17 cellular contexts compared by ENCODE assay signal in the genomic region with DNA sequence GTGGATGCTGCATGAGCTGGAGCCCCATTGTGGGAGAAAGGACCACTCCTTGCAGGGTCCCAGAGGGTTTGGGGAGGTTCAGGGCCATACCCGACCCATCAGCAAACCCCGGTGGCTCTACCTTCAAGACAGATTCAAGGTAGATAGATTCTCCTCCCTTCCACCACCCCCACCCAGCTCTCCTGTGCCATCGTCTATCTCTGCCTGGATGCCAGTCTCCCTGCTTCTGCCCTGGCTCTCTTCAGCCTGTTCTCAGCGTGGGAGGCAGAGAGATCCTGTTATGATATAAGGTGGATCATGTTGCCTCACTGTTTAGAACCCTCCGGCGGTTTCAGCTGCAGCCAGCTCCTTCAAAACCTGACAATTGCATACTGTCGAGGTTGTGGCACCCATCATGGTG. TPM values are rescaled to one million over a fixed set of nuclear protein-coding genes. Genes with fewer than 3 reads are reported as not detected.
DNase-seq lines count a peak whose midpoint lies in the region; ATAC-seq and TF ChIP-seq lines count a peak whose summit lies in the region.
"Had no signal": no experiment of that assay in that cellular context is flagged by ENCODE, and none has a peak within 500 bp of the region (broad histone marks: within the 10 kb centered on the region; RNA-seq: fewer than 3 reads in every experiment).

No MANE protein-coding gene starts in this region.

- no peak for TF ChIP-seq EP300 in stomach (IDR thresholded peaks at IDR 0.05)

- no peaks in the 10 kb centered on the region for H3K27me3 Mint-ChIP-seq in activated CD8-positive, alpha-beta T cell treated with anti-CD3 and anti-CD28 coated beads, Interleukin-2, amount 10 ng/mL, durations not matched to agents 7 days and 5 days (ENCODE audit: low read depth)
- no peaks in the 10 kb centered on the region for H3K27me3 Mint-ChIP-seq in activated CD8-positive, alpha-beta T cell treated with anti-CD3 and anti-CD28 coated beads for 36 hours
- no peaks in the 10 kb centered on the region for H3K27me3 Mint-ChIP-seq in CD8-positive, alpha-beta T cell (ENCODE audit: low read depth)
- no peaks in the 10 kb centered on the region for H3K27me3 Mint-ChIP-seq in activated CD4-positive, alpha-beta memory T cell treated with anti-CD3 and anti-CD28 coated beads for 36 hours
- no peaks in the 10 kb centered on the region for H3K27me3 Mint-ChIP-seq in stimulated activated naive B cell treated with anti-CD40 and anti-IgM and Interleukin-4, amounts not matched to agents 10 μg/mL and 1 μg/mL and 100 μg/mL, for 72 hours
- H3K27me3 Mint-ChIP-seq: CD4-positive, CD25-positive, alpha-beta regulatory T cell had no signal

- CTCF ChIA-PET in activated CD8-positive, alpha-beta T cell treated with anti-CD3 and anti-CD28 coated beads, Interleukin-2, amount 10 ng/mL, durations not matched to agents 7 days and 5 days (lab: Charles Lee): no interaction called here
- CTCF ChIA-PET in activated CD8-positive, alpha-beta T cell treated with anti-CD3 and anti-CD28 coated beads for 36 hours (lab: Charles Lee): no interaction called here
- CTCF ChIA-PET in CD8-positive, alpha-beta T cell (lab: Charles Lee): interaction anchor here (0.6 kb wide), 1 partner anchor 484 kb away, joined by 3 read pairs; no protein-coding TSS in a partner anchor
- CTCF ChIA-PET in activated CD4-positive, alpha-beta memory T cell treated with anti-CD3 and anti-CD28 coated beads for 36 hours (lab: Charles Lee): no interaction called here

- no peak overlapping the region for H2AFZ ChIP-seq in osteoblast (ENCODE audit: low read length)

- peaks cover 3% of the 10 kb centered on the region for H4K20me1 ChIP-seq in osteoblast (ENCODE audit: insufficient read depth, low read length)

- H3K27ac Mint-ChIP-seq in activated CD8-positive, alpha-beta T cell treated with anti-CD3 and anti-CD28 coated beads, Interleukin-2, amount 10 ng/mL, durations not matched to agents 7 days and 5 days: peak overlapping the region; percentile 28
- H3K27ac Mint-ChIP-seq in activated CD8-positive, alpha-beta T cell treated with anti-CD3 and anti-CD28 coated beads for 36 hours: no peak overlapping the region
- peak overlapping the region; percentile 64 for H3K27ac Mint-ChIP-seq in CD8-positive, alpha-beta T cell
- peak overlapping the region; percentile 39 for H3K27ac Mint-ChIP-seq in activated CD4-positive, alpha-beta memory T cell treated with anti-CD3 and anti-CD28 coated beads for 36 hours
- H3K27ac Mint-ChIP-seq in stimulated activated naive B cell treated with anti-CD40 and anti-IgM and Interleukin-4, amounts not matched to agents 10 μg/mL and 1 μg/mL and 100 μg/mL, for 72 hours: no peak overlapping the region

- H3K4me3 Mint-ChIP-seq in activated CD8-positive, alpha-beta T cell treated with anti-CD3 and anti-CD28 coated beads, Interleukin-2, amount 10 ng/mL, durations not matched to agents 7 days and 5 days: no peak overlapping the region
- H3K4me3 Mint-ChIP-seq in activated CD8-positive, alpha-beta T cell treated with anti-CD3 and anti-CD28 coated beads for 36 hours: no peak overlapping the region
- no peak overlapping the region for H3K4me3 Mint-ChIP-seq in CD8-positive, alpha-beta T cell
- no peak overlapping the region for H3K4me3 Mint-ChIP-seq in activated CD4-positive, alpha-beta memory T cell treated with anti-CD3 and anti-CD28 coated beads for 36 hours
- no peak overlapping the region for H3K4me3 Mint-ChIP-seq in stimulated activated naive B cell treated with anti-CD40 and anti-IgM and Interleukin-4, amounts not matched to agents 10 μg/mL and 1 μg/mL and 100 μg/mL, for 72 hours
- H3K4me3 Mint-ChIP-seq: CD4-positive, CD25-positive, alpha-beta regulatory T cell; HFFc6 had no signal

- H3K4me3 ChIP-seq in CD8-positive, alpha-beta T cell (ENCODE audit: low read depth, low read length): no peak overlapping the region
- H3K4me3 ChIP-seq in osteoblast (ENCODE audit: insufficient read depth, low read length) (no peak overlapping the region), stomach (no peak overlapping the region)
- H3K4me3 ChIP-seq: BLaER1 treated with 17β-estradiol and CSF1 and Interleukin-3, amounts not matched to agents 10 nM and 100 nM; HAP-1 had no signal

- H3K36me3 ChIP-seq in CD8-positive, alpha-beta T cell (ENCODE audit: insufficient read depth, low read length): no peaks in the 10 kb centered on the region
- H3K36me3 ChIP-seq in osteoblast (ENCODE audit: insufficient read depth, low read length): peaks cover 11% of the 10 kb centered on the region
- peaks cover 3 to 44% (median 36%) of the 10 kb centered on the region in 4 donors for H3K36me3 ChIP-seq in stomach

- no peak overlapping the region for H3K4me2 ChIP-seq in osteoblast (ENCODE audit: insufficient read depth, low read length)
- H3K4me2 ChIP-seq: BLaER1 treated with 17β-estradiol and CSF1 and Interleukin-3, amounts not matched to agents 10 nM and 100 nM had no signal

- no peak overlapping the region for H3K27ac ChIP-seq in CD8-positive, alpha-beta T cell (ENCODE audit: low read depth, low read length)
- H3K27ac ChIP-seq in osteoblast (ENCODE audit: low read depth, low read length): no peak overlapping the region
- H3K27ac ChIP-seq in stomach: no peak overlapping the region
- H3K27ac ChIP-seq: BLaER1 treated with 17β-estradiol and CSF1 and Interleukin-3, amounts not matched to agents 10 nM and 100 nM; HL-60 had no signal

- WGBS in stomach, 5 donors: 78 to 93% (median 84%) methylated on average over 3 to 7 of the region's 7 CpGs

- POLR2A ChIA-PET in activated CD8-positive, alpha-beta T cell treated with anti-CD3 and anti-CD28 coated beads, Interleukin-2, amount 10 ng/mL, durations not matched to agents 7 days and 5 days (lab: Charles Lee): no interaction called here
- POLR2A ChIA-PET in activated CD8-positive, alpha-beta T cell treated with anti-CD3 and anti-CD28 coated beads for 36 hours (lab: Charles Lee): no interaction called here
- POLR2A ChIA-PET in CD8-positive, alpha-beta T cell (lab: Charles Lee): no interaction called here
- POLR2A ChIA-PET in activated CD4-positive, alpha-beta memory T cell treated with anti-CD3 and anti-CD28 coated beads for 36 hours (lab: Charles Lee): no interaction called here

- no peaks in the 10 kb centered on the region for H3K79me2 ChIP-seq in osteoblast (ENCODE audit: insufficient read depth, low read length)

- H3K36me3 Mint-ChIP-seq in activated CD8-positive, alpha-beta T cell treated with anti-CD3 and anti-CD28 coated beads, Interleukin-2, amount 10 ng/mL, durations not matched to agents 7 days and 5 days (ENCODE audit: low read depth): peaks cover 16% of the 10 kb centered on the region
- peaks cover 6% of the 10 kb centered on the region for H3K36me3 Mint-ChIP-seq in activated CD8-positive, alpha-beta T cell treated with anti-CD3 and anti-CD28 coated beads for 36 hours (ENCODE audit: low read depth)
- H3K36me3 Mint-ChIP-seq in CD8-positive, alpha-beta T cell: peaks cover 30% of the 10 kb centered on the region
- no peaks in the 10 kb centered on the region for H3K36me3 Mint-ChIP-seq in activated CD4-positive, alpha-beta memory T cell treated with anti-CD3 and anti-CD28 coated beads for 36 hours
- H3K36me3 Mint-ChIP-seq in stimulated activated naive B cell treated with anti-CD40 and anti-IgM and Interleukin-4, amounts not matched to agents 10 μg/mL and 1 μg/mL and 100 μg/mL, for 72 hours: peaks cover 11 to 21% of the 10 kb centered on the region in 2 donors
- H3K36me3 Mint-ChIP-seq: CD4-positive, CD25-positive, alpha-beta regulatory T cell had no signal

- no peaks in the 10 kb centered on the region for H3K27me3 ChIP-seq in CD8-positive, alpha-beta T cell (ENCODE audit: insufficient read depth, low read length)
- no peaks in the 10 kb centered on the region for H3K27me3 ChIP-seq in osteoblast (ENCODE audit: insufficient read depth, low read length)
- H3K27me3 ChIP-seq in stomach: no peaks in the 10 kb centered on the region

- intact Hi-C loops in activated CD8-positive, alpha-beta T cell treated with anti-CD3 and anti-CD28 coated beads for 36 hours (cut with micrococcal nuclease): no loop called here
- intact Hi-C loops in CD8-positive, alpha-beta T cell (cut with DNase I, micrococcal nuclease): loop anchor here in 1 of 2 experiments (10.0 kb wide), 1 partner anchor 79 kb away; the partner anchor contains the start of gene RPL10
- intact Hi-C loops in activated CD4-positive, alpha-beta memory T cell treated with anti-CD3 and anti-CD28 coated beads for 36 hours (cut with micrococcal nuclease): no loop called here
- intact Hi-C loops in stomach (cut with DNase I; ENCODE audit: low total_unique reads): no loop called here

- H3K9me3 ChIP-seq in CD8-positive, alpha-beta T cell (ENCODE audit: low read length): no peaks in the 10 kb centered on the region
- H3K9me3 ChIP-seq in osteoblast (ENCODE audit: low read depth, low read length): no peaks in the 10 kb centered on the region
- H3K9me3 ChIP-seq in stomach: no peaks in the 10 kb centered on the region
- H3K9me3 ChIP-seq: HAP-1 had no signal

- no peak for TF ChIP-seq POLR2A in stomach (IDR thresholded peaks at IDR 0.05)

- ATAC-seq in activated CD8-positive, alpha-beta T cell treated with anti-CD3 and anti-CD28 coated beads, Interleukin-2, amount 10 ng/mL, durations not matched to agents 7 days and 5 days: no peak
- no peak for ATAC-seq in activated CD8-positive, alpha-beta T cell treated with anti-CD3 and anti-CD28 coated beads for 36 hours
- no peak for ATAC-seq in CD8-positive, alpha-beta T cell
- ATAC-seq in stimulated activated naive B cell treated with anti-CD40 and anti-IgM and Interleukin-4, amounts not matched to agents 10 μg/mL and 1 μg/mL and 100 μg/mL, for 72 hours (replicated peaks): no peak

- H3K4me1 Mint-ChIP-seq in activated CD8-positive, alpha-beta T cell treated with anti-CD3 and anti-CD28 coated beads, Interleukin-2, amount 10 ng/mL, durations not matched to agents 7 days and 5 days (ENCODE audit: low read depth): peaks cover 16% of the 10 kb centered on the region
- peaks cover 8% of the 10 kb centered on the region for H3K4me1 Mint-ChIP-seq in activated CD8-positive, alpha-beta T cell treated with anti-CD3 and anti-CD28 coated beads for 36 hours (ENCODE audit: low read depth)
- peaks cover 15% of the 10 kb centered on the region for H3K4me1 Mint-ChIP-seq in CD8-positive, alpha-beta T cell (ENCODE audit: low read depth)
- H3K4me1 Mint-ChIP-seq in activated CD4-positive, alpha-beta memory T cell treated with anti-CD3 and anti-CD28 coated beads for 36 hours (ENCODE audit: low read depth): peaks cover 13% of the 10 kb centered on the region
- peaks cover 14 to 16% of the 10 kb centered on the region in 2 donors for H3K4me1 Mint-ChIP-seq in stimulated activated naive B cell treated with anti-CD40 and anti-IgM and Interleukin-4, amounts not matched to agents 10 μg/mL and 1 μg/mL and 100 μg/mL, for 72 hours

- H3K9me3 Mint-ChIP-seq in activated CD8-positive, alpha-beta T cell treated with anti-CD3 and anti-CD28 coated beads, Interleukin-2, amount 10 ng/mL, durations not matched to agents 7 days and 5 days (ENCODE audit: insufficient read depth): no peaks in the 10 kb centered on the region
- no peaks in the 10 kb centered on the region for H3K9me3 Mint-ChIP-seq in activated CD8-positive, alpha-beta T cell treated with anti-CD3 and anti-CD28 coated beads for 36 hours
- no peaks in the 10 kb centered on the region for H3K9me3 Mint-ChIP-seq in CD8-positive, alpha-beta T cell
- H3K9me3 Mint-ChIP-seq in activated CD4-positive, alpha-beta memory T cell treated with anti-CD3 and anti-CD28 coated beads for 36 hours: no peaks in the 10 kb centered on the region
- no peaks in the 10 kb centered on the region for H3K9me3 Mint-ChIP-seq in stimulated activated naive B cell treated with anti-CD40 and anti-IgM and Interleukin-4, amounts not matched to agents 10 μg/mL and 1 μg/mL and 100 μg/mL, for 72 hours
- H3K9me3 Mint-ChIP-seq: HFFc6 had no signal

- no peak for TF ChIP-seq CTCF in activated CD8-positive, alpha-beta T cell treated with anti-CD3 and anti-CD28 coated beads for 36 hours (IDR thresholded peaks at IDR 0.05)
- TF ChIP-seq CTCF in CD8-positive, alpha-beta T cell (IDR thresholded peaks at IDR 0.05): no peak
- no peak for TF ChIP-seq CTCF in osteoblast (IDR thresholded peaks at IDR 0.05; ENCODE audit: extremely low read depth, low read depth, low read length)
- TF ChIP-seq CTCF in stomach (IDR thresholded peaks at IDR 0.05): no peak

- H3K4me1 ChIP-seq in CD8-positive, alpha-beta T cell (ENCODE audit: insufficient read depth, low read length): peaks cover 14% of the 10 kb centered on the region
- no peaks in the 10 kb centered on the region for H3K4me1 ChIP-seq in osteoblast (ENCODE audit: insufficient read depth, low read length)
- peaks cover 4 to 10% (median 7%) of the 10 kb centered on the region in 4 donors for H3K4me1 ChIP-seq in stomach

- no peak for DNase-seq in activated CD8-positive, alpha-beta T cell treated with anti-CD3 and anti-CD28 coated beads, Interleukin-2, amount 10 ng/mL, durations not matched to agents 7 days and 5 days
- DNase-seq in activated CD8-positive, alpha-beta T cell treated with anti-CD3 and anti-CD28 coated beads for 36 hours: no peak
- DNase-seq in CD8-positive, alpha-beta T cell: no peak
- DNase-seq in activated CD4-positive, alpha-beta memory T cell treated with anti-CD3 and anti-CD28 coated beads for 36 hours: no peak
- DNase-seq in osteoblast (ENCODE audit: insufficient read length, low spot score, missing footprints) (peak; percentile 86), stomach (no peak), NCI-H1092 (lab: John Stamatoyannopoulos, UW) (no peak)
- no peak for DNase-seq in stimulated activated naive B cell treated with anti-CD40 and anti-IgM and Interleukin-4, amounts not matched to agents 10 μg/mL and 1 μg/mL and 100 μg/mL, for 72 hours
- DNase-seq: 8988T; ACHN; Calu3; CD4-positive, CD25-positive, alpha-beta regulatory T cell; DMS 273 treated with DMSO at 0.1 percent for 48 hours; HFFc6 had no signal

RNA-seq across cellular contexts. Expression of gene LAGE3, which starts 5.4 kb away (rescaled TPM):
- total RNA-seq in activated CD8-positive, alpha-beta T cell treated with anti-CD3 and anti-CD28 coated beads, Interleukin-2, amount 10 ng/mL, durations not matched to agents 7 days and 5 days: 10 to 100 TPM; 49.6 to 51.0 TPM
- 10 to 100 TPM; 49.8 to 50.1 TPM for total RNA-seq in activated CD8-positive, alpha-beta T cell treated with anti-CD3 and anti-CD28 coated beads for 36 hours
- total RNA-seq in CD8-positive, alpha-beta T cell: 1 to 10 TPM; 6.3 to 6.6 TPM
- total RNA-seq in activated CD4-positive, alpha-beta memory T cell treated with anti-CD3 and anti-CD28 coated beads for 36 hours: 10 to 100 TPM; 45.5 to 47.7 TPM
- total RNA-seq in osteoblast: 16.5 and 21.7 TPM in 2 replicates
- 1 to 10 TPM in 4 of 5 donors, not detected in 1; 2.7 to 8.4 (median 5.0) TPM for total RNA-seq in stomach
- polyA plus RNA-seq in stomach: 10 to 100 TPM; 18.2 to 29.0 (median 22.6) TPM

RNA-seq across cellular contexts. Expression of gene UBL4A, which starts 12.7 kb away (rescaled TPM):
- total RNA-seq in activated CD8-positive, alpha-beta T cell treated with anti-CD3 and anti-CD28 coated beads, Interleukin-2, amount 10 ng/mL, durations not matched to agents 7 days and 5 days: 10 to 100 TPM; 52.1 to 54.0 TPM
- 10 to 100 TPM; 46.5 to 47.6 TPM for total RNA-seq in activated CD8-positive, alpha-beta T cell treated with anti-CD3 and anti-CD28 coated beads for 36 hours
- total RNA-seq in CD8-positive, alpha-beta T cell: 1 to 10 TPM; 3.1 to 6.4 TPM
- 10 to 100 TPM; 49.5 to 53.3 TPM for total RNA-seq in activated CD4-positive, alpha-beta memory T cell treated with anti-CD3 and anti-CD28 coated beads for 36 hours
- total RNA-seq in osteoblast: 30.4 and 31.5 TPM in 2 replicates
- 10 to 100 TPM in 4 of 5 donors, 1 to 10 TPM in 1; 8.0 to 50.1 (median 19.8) TPM for total RNA-seq in stomach
- polyA plus RNA-seq in stomach: 10 to 100 TPM; 22.5 to 34.4 (median 32.1) TPM

RNA-seq across cellular contexts. Expression of gene PLXNA3, which starts 15.6 kb away (rescaled TPM):
- 10 to 100 TPM; 48.9 to 53.6 TPM for total RNA-seq in activated CD8-positive, alpha-beta T cell treated with anti-CD3 and anti-CD28 coated beads, Interleukin-2, amount 10 ng/mL, durations not matched to agents 7 days and 5 days
- total RNA-seq in activated CD8-positive, alpha-beta T cell treated with anti-CD3 and anti-CD28 coated beads for 36 hours: 10 to 100 TPM; 36.5 to 40.5 TPM
- 10 to 100 TPM; 46.7 to 52.1 TPM for total RNA-seq in CD8-positive, alpha-beta T cell
- 10 to 100 TPM; 33.7 to 35.2 TPM for total RNA-seq in activated CD4-positive, alpha-beta memory T cell treated with anti-CD3 and anti-CD28 coated beads for 36 hours
- total RNA-seq in osteoblast (15.9 and 18.8 TPM in 2 replicates), stomach (100 to 1,000 TPM in 2 of 5 donors, 10 to 100 TPM in 2, 1 to 10 TPM in 1; 9.9 to 296 (median 35.5) TPM)
- 1 to 10 TPM; 2.3 to 7.6 (median 6.0) TPM for polyA plus RNA-seq in stomach

RNA-seq across cellular contexts. Expression of gene SLC10A3, which starts 16.7 kb away (rescaled TPM):
- total RNA-seq in activated CD8-positive, alpha-beta T cell treated with anti-CD3 and anti-CD28 coated beads, Interleukin-2, amount 10 ng/mL, durations not matched to agents 7 days and 5 days: 10 to 100 TPM; 29.1 to 30.8 TPM
- total RNA-seq in activated CD8-positive, alpha-beta T cell treated with anti-CD3 and anti-CD28 coated beads for 36 hours: 10 to 100 TPM; 13.2 to 14.1 TPM
- total RNA-seq in CD8-positive, alpha-beta T cell: 10 to 100 TPM; 22.3 to 23.0 TPM
- total RNA-seq in activated CD4-positive, alpha-beta memory T cell treated with anti-CD3 and anti-CD28 coated beads for 36 hours: 10 to 100 TPM; 14.4 to 16.1 TPM
- total RNA-seq in osteoblast (34.5 and 36.2 TPM in 2 replicates), stomach (100 to 1,000 TPM in 1 of 5 donors, 10 to 100 TPM in 2, 1 to 10 TPM in 2; 4.9 to 175 (median 13.2) TPM)
- 10 to 100 TPM in 2 of 3 donors, 1 to 10 TPM in 1; 9.5 to 16.7 (median 12.5) TPM for polyA plus RNA-seq in stomach

RNA-seq across cellular contexts. Expression of gene FAM50A, which starts 29.7 kb away (rescaled TPM):
- total RNA-seq in activated CD8-positive, alpha-beta T cell treated with anti-CD3 and anti-CD28 coated beads, Interleukin-2, amount 10 ng/mL, durations not matched to agents 7 days and 5 days: 10 to 100 TPM; 62.7 to 63.5 TPM
- 10 to 100 TPM; 43.6 to 47.5 TPM for total RNA-seq in activated CD8-positive, alpha-beta T cell treated with anti-CD3 and anti-CD28 coated beads for 36 hours
- 10 to 100 TPM; 39.6 to 40.4 TPM for total RNA-seq in CD8-positive, alpha-beta T cell
- 10 to 100 TPM; 61.1 to 61.9 TPM for total RNA-seq in activated CD4-positive, alpha-beta memory T cell treated with anti-CD3 and anti-CD28 coated beads for 36 hours
- 46.0 and 48.1 TPM in 2 replicates for total RNA-seq in osteoblast
- 10 to 100 TPM; 16.7 to 79.4 (median 55.4) TPM for total RNA-seq in stomach
- polyA plus RNA-seq in stomach: 100 to 1,000 TPM in 2 of 3 donors, 10 to 100 TPM in 1; 82.2 to 162 (median 157) TPM

Comparison
In these comparisons a context has a peak if more than half of its experiments do, and no peak if none do; other contexts are left out.
1. H3K27ac Mint-ChIP-seq: peak in activated CD8-positive, alpha-beta T cell treated with anti-CD3 and anti-CD28 coated beads, Interleukin-2, amount 10 ng/mL, durations not matched to agents 7 days and 5 days (single experiment), CD8-positive, alpha-beta T cell (single experiment) and activated CD4-positive, alpha-beta memory T cell treated with anti-CD3 and anti-CD28 coated beads for 36 hours (single experiment); none in activated CD8-positive, alpha-beta T cell treated with anti-CD3 and anti-CD28 coated beads for 36 hours (single experiment) and stimulated activated naive B cell treated with anti-CD40 and anti-IgM and Interleukin-4, amounts not matched to agents 10 μg/mL and 1 μg/mL and 100 μg/mL, for 72 hours (single experiment).